ENCODE assay signal across 21 cellular contexts in the genomic region with DNA sequence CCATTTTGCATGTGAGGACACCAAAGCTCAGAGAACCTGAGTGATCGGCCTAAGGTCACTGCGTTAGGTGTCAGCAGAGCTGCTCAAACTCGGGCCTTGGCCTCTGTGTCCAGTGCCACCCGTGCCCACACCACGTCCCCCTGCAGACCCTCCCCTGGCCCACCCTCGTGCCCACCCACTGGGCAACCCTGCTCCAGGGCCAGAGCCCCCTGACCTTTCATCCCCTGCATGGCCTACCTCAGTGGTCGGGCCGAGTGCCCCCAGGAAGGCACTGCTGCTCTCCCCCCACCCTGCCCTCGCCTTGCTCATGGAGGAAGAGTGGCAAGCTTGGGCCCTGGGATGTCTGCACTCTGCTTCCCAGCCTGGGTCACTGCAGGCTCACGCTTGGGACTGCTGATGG. TPM values are rescaled to one million over a fixed set of nuclear protein-coding genes. Genes with fewer than 3 reads are reported as not detected.
"Had no signal": no experiment of that assay in that cellular context is flagged by ENCODE, and none has a peak within 500 bp of the region (broad histone marks: within the 10 kb centered on the region; RNA-seq: fewer than 3 reads in every experiment).

No MANE protein-coding gene starts in this region.

- H3K9me3 ChIP-seq: esophagus squamous epithelium, gastroesophageal sphincter, neutrophil, psoas muscle, right lobe of liver, testis, transverse colon had no signal

- H3K27ac Mint-ChIP-seq: effector memory CD8-positive, alpha-beta T cell; natural killer cell treated with Interleukin-12 subunit alpha and Interleukin-12 subunit beta and Interleukin-15 and Interleukin-18, amount 100 ng/mL, for 72 hours; stimulated activated effector memory CD8-positive, alpha-beta T cell treated with anti-CD3 and anti-CD28 coated beads, Interleukin-12 subunit alpha, Interleukin-12 subunit beta, amount 100 ng/mL, for 72 hours; stimulated activated naive CD8-positive, alpha-beta T cell treated with anti-CD3 and anti-CD28 coated beads, Interleukin-15, Interleukin-2, amounts not matched to agents 100 ng/mL and 50 ng/mL, for 24 hours had no signal

- H3K27me3 ChIP-seq: hepatocyte, right lobe of liver, testis had no signal

- DNase-seq: effector memory CD8-positive, alpha-beta T cell; esophagus squamous epithelium; kidney; left ventricle myocardium superior; mesenchymal stem cell; psoas muscle; stimulated activated CD4-positive, alpha-beta T cell treated with anti-CD3 and anti-CD28 coated beads, Interleukin-4, amount 100 ng/mL, for 1 hour; stimulated activated CD8-positive, alpha-beta memory T cell treated with anti-CD3 and anti-CD28 coated beads, Interleukin-4, amount 100 ng/mL, for 48 hours had no signal

- H3K79me2 ChIP-seq: hepatocyte had no signal

- H3K27me3 Mint-ChIP-seq: natural killer cell treated with Interleukin-12 subunit alpha and Interleukin-12 subunit beta and Interleukin-15 and Interleukin-18, amount 100 ng/mL, for 72 hours; stimulated activated naive CD8-positive, alpha-beta T cell treated with anti-CD3 and anti-CD28 coated beads, Interleukin-15, Interleukin-2, amounts not matched to agents 100 ng/mL and 50 ng/mL, for 24 hours had no signal

- H3K4me2 ChIP-seq: hepatocyte had no signal

- H2AFZ ChIP-seq: hepatocyte had no signal

- FAIRE-seq: kidney had no signal

- H3K9me3 Mint-ChIP-seq: effector memory CD8-positive, alpha-beta T cell; natural killer cell treated with Interleukin-12 subunit alpha and Interleukin-12 subunit beta and Interleukin-15 and Interleukin-18, amount 100 ng/mL, for 72 hours; stimulated activated effector memory CD8-positive, alpha-beta T cell treated with anti-CD3 and anti-CD28 coated beads, Interleukin-12 subunit alpha, Interleukin-12 subunit beta, amount 100 ng/mL, for 72 hours; stimulated activated naive CD8-positive, alpha-beta T cell treated with anti-CD3 and anti-CD28 coated beads, Interleukin-15, Interleukin-2, amounts not matched to agents 100 ng/mL and 50 ng/mL, for 24 hours had no signal

- H3K4me3 Mint-ChIP-seq: effector memory CD8-positive, alpha-beta T cell; natural killer cell treated with Interleukin-12 subunit alpha and Interleukin-12 subunit beta and Interleukin-15 and Interleukin-18, amount 100 ng/mL, for 72 hours; stimulated activated effector memory CD8-positive, alpha-beta T cell treated with anti-CD3 and anti-CD28 coated beads, Interleukin-12 subunit alpha, Interleukin-12 subunit beta, amount 100 ng/mL, for 72 hours; stimulated activated naive CD8-positive, alpha-beta T cell treated with anti-CD3 and anti-CD28 coated beads, Interleukin-15, Interleukin-2, amounts not matched to agents 100 ng/mL and 50 ng/mL, for 24 hours had no signal

- H3K4me3 ChIP-seq: coronary artery, esophagus squamous epithelium, gastroesophageal sphincter, hepatocyte, lung, psoas muscle, right lobe of liver, testis, transverse colon had no signal

- H3K36me3 ChIP-seq: esophagus squamous epithelium, gastroesophageal sphincter, neutrophil, right lobe of liver, transverse colon had no signal

- H3K4me1 ChIP-seq: esophagus squamous epithelium, gastroesophageal sphincter, psoas muscle, testis, transverse colon had no signal

- H3K36me3 Mint-ChIP-seq: natural killer cell treated with Interleukin-12 subunit alpha and Interleukin-12 subunit beta and Interleukin-15 and Interleukin-18, amount 100 ng/mL, for 72 hours had no signal

- H3K27ac ChIP-seq: coronary artery, esophagus squamous epithelium, gastroesophageal sphincter, hepatocyte, neutrophil, psoas muscle, right lobe of liver, testis, transverse colon had no signal

RNA-seq across cellular contexts. Expression of gene B3GAT1, which starts 17.7 kb away (rescaled TPM):
- total RNA-seq: epithelial cell of proximal tubule, osteoblast had no signal
